ENCODE assay signal across 1 cellular context in genomic region chr12:76032043-76032981, GRCh38.
TF ChIP-seq lines count a peak whose summit lies in the region.

No MANE protein-coding gene starts in this region.

TF ChIP-seq in HepG2, 621 proteins besides CTCF, POLR2A, EP300 and RAD21 (continued from another document and continues in another):
- TF ChIP-seq NFAT5 (CRISPR knock-in tag; IDR thresholded peaks at IDR 0.05) (no peak), ZNF329 (CRISPR knock-in tag; IDR thresholded peaks at IDR 0.05; ENCODE audit: low read depth) (no peak), KDM5A (IDR thresholded peaks at IDR 0.05; ENCODE audit: borderline replicate concordance, low read length) (no peak; the same call in 1 of the 2 replicates), TARDBP (CRISPR knock-in tag; IDR thresholded peaks at IDR 0.05) (no peak), FIP1L1 (IDR thresholded peaks at IDR 0.05; ENCODE audit: borderline replicate concordance, insufficient read depth, low read depth, low read length) (no peak), ZFP37 (CRISPR knock-in tag; IDR thresholded peaks at IDR 0.05; ENCODE audit: borderline replicate concordance) (no peak), GABPB1 (CRISPR knock-in tag; IDR thresholded peaks at IDR 0.05) (no peak), ATF7 (IDR thresholded peaks at IDR 0.05) (no peak), ATF7 (CRISPR knock-in tag; IDR thresholded peaks at IDR 0.05) (no peak), TEAD3 (CRISPR knock-in tag; optimal IDR thresholded peaks at IDR 0.05; ENCODE audit: borderline replicate concordance) (peak; percentile 15), ESRRA (CRISPR knock-in tag; IDR thresholded peaks at IDR 0.05; ENCODE audit: low read depth) (no peak; the same call in 1 of the 2 replicates), PRDM15 (CRISPR knock-in tag; IDR thresholded peaks at IDR 0.05) (no peak), EED (CRISPR knock-in tag; IDR thresholded peaks at IDR 0.05) (no peak), ZNF770 (CRISPR knock-in tag; IDR thresholded peaks at IDR 0.05) (no peak; the same call in 1 of the 2 replicates), RNF2 (conservative IDR thresholded peaks at IDR 0.05; ENCODE audit: low read depth) (no peak), ZNF674 (CRISPR knock-in tag; IDR thresholded peaks at IDR 0.05; ENCODE audit: low read depth) (no peak), BRD4 (CRISPR knock-in tag; IDR thresholded peaks at IDR 0.05) (peak; percentile 65), ZNF335 (CRISPR knock-in tag; IDR thresholded peaks at IDR 0.05) (no peak), TBL1XR1 (IDR thresholded peaks at IDR 0.05; ENCODE audit: borderline replicate concordance, low read length, partially characterized antibody) (no peak), ZFY (CRISPR knock-in tag; IDR thresholded peaks at IDR 0.05) (no peak; the same call in 1 of the 2 replicates), ZNF709 (CRISPR knock-in tag; IDR thresholded peaks at IDR 0.05) (no peak), ZNF574 (CRISPR knock-in tag; IDR thresholded peaks at IDR 0.05) (no peak), MXD4 (CRISPR knock-in tag; IDR thresholded peaks at IDR 0.05) (no peak), CBFB (CRISPR knock-in tag; IDR thresholded peaks at IDR 0.05) (0 out of 2 replicates have a peak, but pooled peaks have one; percentile 11), KDM6A (CRISPR knock-in tag; IDR thresholded peaks at IDR 0.05; ENCODE audit: low read depth) (no peak), SRSF4 (IDR thresholded peaks at IDR 0.05; ENCODE audit: low read depth, low read length, poor library complexity, severe bottlenecking) (no peak), ZBTB7B (CRISPR knock-in tag; IDR thresholded peaks at IDR 0.05) (no peak), TBX3 (IDR thresholded peaks at IDR 0.05; ENCODE audit: borderline replicate concordance) (no peak), ZXDC (CRISPR knock-in tag; IDR thresholded peaks at IDR 0.05) (no peak), ZNF256 (CRISPR knock-in tag; conservative IDR thresholded peaks at IDR 0.05) (no peak), FOSL1 (CRISPR knock-in tag; IDR thresholded peaks at IDR 0.05; ENCODE audit: borderline replicate concordance) (no peak), FOXO4 (CRISPR knock-in tag; conservative IDR thresholded peaks at IDR 0.05) (no peak), ZNF143 (CRISPR knock-in tag; IDR thresholded peaks at IDR 0.05) (no peak), RFX3 (CRISPR knock-in tag; IDR thresholded peaks at IDR 0.05) (no peak), HNRNPUL1 (IDR thresholded peaks at IDR 0.05; ENCODE audit: low read depth, low read length) (no peak), GPN1 (CRISPR knock-in tag; IDR thresholded peaks at IDR 0.05; ENCODE audit: borderline replicate concordance) (no peak)
- TF ChIP-seq, protein P1, sequence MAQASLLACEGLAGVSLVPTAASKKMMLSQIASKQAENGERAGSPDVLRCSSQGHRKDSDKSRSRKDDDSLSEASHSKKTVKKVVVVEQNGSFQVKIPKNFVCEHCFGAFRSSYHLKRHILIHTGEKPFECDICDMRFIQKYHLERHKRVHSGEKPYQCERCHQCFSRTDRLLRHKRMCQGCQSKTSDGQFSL (CRISPR knock-in tag; IDR thresholded peaks at IDR 0.05): no peak
- TF ChIP-seq, protein P2, sequence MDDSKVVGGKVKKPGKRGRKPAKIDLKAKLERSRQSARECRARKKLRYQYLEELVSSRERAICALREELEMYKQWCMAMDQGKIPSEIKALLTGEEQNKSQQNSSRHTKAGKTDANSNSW (CRISPR knock-in tag; IDR thresholded peaks at IDR 0.05; ENCODE audit: borderline replicate concordance): no peak
- TF ChIP-seq, protein P3, sequence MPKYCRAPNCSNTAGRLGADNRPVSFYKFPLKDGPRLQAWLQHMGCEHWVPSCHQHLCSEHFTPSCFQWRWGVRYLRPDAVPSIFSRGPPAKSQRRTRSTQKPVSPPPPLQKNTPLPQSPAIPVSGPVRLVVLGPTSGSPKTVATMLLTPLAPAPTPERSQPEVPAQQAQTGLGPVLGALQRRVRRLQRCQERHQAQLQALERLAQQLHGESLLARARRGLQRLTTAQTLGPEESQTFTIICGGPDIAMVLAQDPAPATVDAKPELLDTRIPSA (CRISPR knock-in tag; IDR thresholded peaks at IDR 0.05; ENCODE audit: borderline replicate concordance): no peak
- TF ChIP-seq, protein P4, sequence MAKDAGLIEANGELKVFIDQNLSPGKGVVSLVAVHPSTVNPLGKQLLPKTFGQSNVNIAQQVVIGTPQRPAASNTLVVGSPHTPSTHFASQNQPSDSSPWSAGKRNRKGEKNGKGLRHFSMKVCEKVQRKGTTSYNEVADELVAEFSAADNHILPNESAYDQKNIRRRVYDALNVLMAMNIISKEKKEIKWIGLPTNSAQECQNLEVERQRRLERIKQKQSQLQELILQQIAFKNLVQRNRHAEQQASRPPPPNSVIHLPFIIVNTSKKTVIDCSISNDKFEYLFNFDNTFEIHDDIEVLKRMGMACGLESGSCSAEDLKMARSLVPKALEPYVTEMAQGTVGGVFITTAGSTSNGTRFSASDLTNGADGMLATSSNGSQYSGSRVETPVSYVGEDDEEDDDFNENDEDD (CRISPR knock-in tag; IDR thresholded peaks at IDR 0.05; ENCODE audit: borderline replicate concordance): peak; percentile 9; the same call in 1 of the 2 replicates
